In the genomic region with DNA sequence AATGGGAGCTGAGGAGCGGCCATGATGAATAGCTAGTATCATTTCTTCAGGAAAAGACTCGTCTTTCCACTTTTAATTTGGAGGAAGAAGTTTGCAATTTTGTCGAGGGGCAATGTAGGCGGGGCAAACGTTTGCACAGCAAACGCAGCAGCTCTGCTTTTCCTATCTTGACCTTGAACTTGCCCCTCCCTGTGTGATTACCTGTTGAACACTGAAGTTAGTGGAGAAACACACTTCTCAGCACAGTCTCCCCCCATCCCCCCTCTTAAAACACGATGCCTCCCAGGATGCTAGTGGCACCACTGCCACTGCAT, we compare ENCODE assay signal across 8 cellular contexts. TPM values are rescaled to one million over a fixed set of nuclear protein-coding genes. Genes with fewer than 3 reads are reported as not detected.
A peak's percentile ranks its signal among the peaks of the same experiment; 100 is the strongest.
DNase-seq lines count a peak whose midpoint lies in the region; ATAC-seq and TF ChIP-seq lines count a peak whose summit lies in the region.

No MANE protein-coding gene starts in this region.

- H3K36me3 ChIP-seq in heart left ventricle (no peaks in the 10 kb centered on the region), mammary epithelial cell (ENCODE audit: insufficient read depth, low read length) (no peaks in the 10 kb centered on the region), upper lobe of right lung (no peaks in the 10 kb centered on the region)

- H3K4me3 ChIP-seq in heart left ventricle = peak overlapping the region in 11 of 12 donors; percentile 46 to 86 (median 77)
- H3K4me3 ChIP-seq in mammary epithelial cell (replicated peaks in 1 of 3; ENCODE audit: insufficient read depth in 1 of 3, low read depth in 2 of 3, low read length in 3 of 3) = peak overlapping the region in 1 of 3 experiments; percentile 53
- H3K4me3 ChIP-seq in mononuclear cell (ENCODE audit: low read length) = peak overlapping the region; percentile 38
- peak overlapping the region; percentile 64 for H3K4me3 ChIP-seq in upper lobe of right lung

- no TSS peak for BruUV-seq in mammary epithelial cell (replicated peaks; lab: Mats Ljungman, UMichigan)

- TF ChIP-seq CTCF in heart left ventricle (IDR thresholded peaks at IDR 0.05) (peak in 1 of 12 donors; percentile 4), mammary epithelial cell (conservative IDR thresholded peaks at IDR 0.05 in 1 of 2, IDR thresholded peaks at IDR 0.05 in 1 of 2; ENCODE audit: extremely low read depth in 1 of 2, insufficient read depth in 1 of 2, low read depth in 1 of 2, low read length in 2 of 2) (peak in 1 of 2 donors; percentile 18), upper lobe of right lung (IDR thresholded peaks at IDR 0.05) (no peak)

- no peak for ATAC-seq in heart left ventricle
- ATAC-seq in Right ventricle myocardium inferior = no peak
- ATAC-seq in upper lobe of right lung = no peak
- no peak for ATAC-seq in HG02798 (IDR thresholded peaks at IDR 0.05; ENCODE audit: poor library complexity, unreplicated experiment)
- ATAC-seq in GM21737 (IDR thresholded peaks at IDR 0.05; ENCODE audit: unreplicated experiment) = no peak

- intact Hi-C loops in heart left ventricle (cut with DNase I) = loop anchor here in 2 of 10 donors (2.0 to 5.0 kb wide), 2 partner anchors 23 to 152 kb away; no protein-coding TSS in a partner anchor
- intact Hi-C loops in Right ventricle myocardium inferior (cut with DNase I) = no loop called here
- intact Hi-C loops in mammary epithelial cell (cut with micrococcal nuclease) = no loop called here
- intact Hi-C loops in upper lobe of right lung (cut with DNase I) = no loop called here

- H3K4me1 ChIP-seq in heart left ventricle (peaks cover 0 to 40% (median 13%) of the 10 kb centered on the region in 12 donors), mammary epithelial cell (ENCODE audit: insufficient read depth, low read length) (peaks cover 15% of the 10 kb centered on the region), mononuclear cell (ENCODE audit: insufficient read depth, low read length) (peaks cover 37% of the 10 kb centered on the region), upper lobe of right lung (peaks cover 19% of the 10 kb centered on the region)

- H4K20me1 ChIP-seq in mammary epithelial cell (ENCODE audit: insufficient read depth, low read length) = no peaks in the 10 kb centered on the region

- dilution Hi-C loops in mammary epithelial cell (cut with HindIII; ENCODE audit: low sequenced_read_pairs) = no loop called here

- H3K27ac ChIP-seq in heart left ventricle (peak overlapping the region; percentile 72 to 96 (median 88)), mammary epithelial cell (ENCODE audit: insufficient read depth, low read depth, low read length) (no peak overlapping the region), upper lobe of right lung (peak overlapping the region; percentile 90)

- peak overlapping the region; percentile 87 for H3K4me2 ChIP-seq in mammary epithelial cell (ENCODE audit: insufficient read depth, low read depth, low read length)

- TF ChIP-seq POLR2A in heart left ventricle (IDR thresholded peaks at IDR 0.05) = no peak

- 47 to 55% (median 49%) methylated on average over 6 to 7 of the region's 7 CpGs for WGBS in heart left ventricle, 4 donors
- WGBS in mammary epithelial cell (ENCODE audit: low coverage, missing lambda C conversion rate) = 30% methylated on average over 7 of the region's 7 CpGs

- peak overlapping the region; percentile 78 for H2AFZ ChIP-seq in mammary epithelial cell (ENCODE audit: low read depth, low read length)

- in situ Hi-C loops in mammary epithelial cell (cut with MboI; ENCODE audit: low sequenced_read_pairs in 2 of 2) = loop anchor here in 1 of 2 donors (25.0 kb wide), 1 partner anchor 417 kb away; no protein-coding TSS in a partner anchor

- CTCF ChIA-PET in mammary epithelial cell (lab: Charles Lee; ENCODE audit: low non-redundant PET) = interaction anchor here (0.7 to 0.8 kb wide), 2 partner anchors 20 to 789 kb away, joined by 3 to 4 read pairs; no protein-coding TSS in a partner anchor

- H3K9ac ChIP-seq in mammary epithelial cell (ENCODE audit: insufficient read depth, low read length) = no peak overlapping the region

- H3K79me2 ChIP-seq in mammary epithelial cell (ENCODE audit: insufficient read depth, low read length) = no peaks in the 10 kb centered on the region

- no peak for DNase-seq in heart left ventricle
- DNase-seq in Right ventricle myocardium inferior (ENCODE audit: missing footprints) = no peak
- no peak for DNase-seq in mammary epithelial cell
- no peak for DNase-seq in upper lobe of right lung
- DNase-seq in Kasumi-1 (lab: John Stamatoyannopoulos, UW) = no peak

- H3K9me3 ChIP-seq in heart left ventricle (peaks cover 0 to 5% (median 1%) of the 10 kb centered on the region in 12 donors), mammary epithelial cell (replicated peaks; ENCODE audit: insufficient read depth, low read length) (no peaks in the 10 kb centered on the region), mononuclear cell (ENCODE audit: low read depth, low read length) (peaks cover 4% of the 10 kb centered on the region), upper lobe of right lung (no peaks in the 10 kb centered on the region)

- H3K27me3 ChIP-seq in heart left ventricle (peaks cover 0 to 21% (median 5%) of the 10 kb centered on the region in 9 donors), mammary epithelial cell (ENCODE audit: insufficient read depth, low read length) (peaks cover 9% of the 10 kb centered on the region), mononuclear cell (ENCODE audit: insufficient read depth, low read length) (peaks cover 62% of the 10 kb centered on the region), upper lobe of right lung (no peaks in the 10 kb centered on the region)

RNA-seq across cellular contexts. Expression of gene EPDR1, which starts 0.2 kb away (rescaled TPM):
- total RNA-seq in heart left ventricle (10 to 100 TPM; 31.0 to 73.0 (median 45.5) TPM), Right ventricle myocardium inferior (55.1 TPM), mammary epithelial cell (10 to 100 TPM in 1 of 2 donors, 1 to 10 TPM in 1; 3.0 to 41.2 TPM), mononuclear cell (0.42 TPM), upper lobe of right lung (70.3 TPM)
- polyA plus RNA-seq in heart left ventricle (10 to 100 TPM; 10.5 to 15.7 TPM), mammary epithelial cell (3.5 TPM)
- polyA minus RNA-seq in mammary epithelial cell = 1.6 TPM

RNA-seq across cellular contexts. Expression of gene SFRP4, which starts 3.6 kb away (rescaled TPM):
- total RNA-seq in heart left ventricle = 10 to 100 TPM in 2 of 9 donors, 1 to 10 TPM in 3, under 1 TPM in 4; 0.35 to 21.3 (median 2.0) TPM
- polyA plus RNA-seq in heart left ventricle = under 1 TPM; 0.10 to 0.65 TPM
- 0.32 TPM for total RNA-seq in Right ventricle myocardium inferior
- total RNA-seq in mammary epithelial cell = not detected
- polyA plus RNA-seq in mammary epithelial cell = not detected
- polyA minus RNA-seq in mammary epithelial cell = not detected
- total RNA-seq in mononuclear cell = not detected
- 6.7 TPM for total RNA-seq in upper lobe of right lung
